8 cellular contexts compared by ENCODE assay signal in genomic region chr11:77411238-77411637, GRCh38.
DNase-seq lines count a peak whose midpoint lies in the region; ATAC-seq and TF ChIP-seq lines count a peak whose summit lies in the region.

No MANE protein-coding gene starts in this region.

- H3K4me2 ChIP-seq in GM23338 = peak overlapping the region; percentile 93

- peak overlapping the region; percentile 69; the same call in 1 of the 2 replicates for H3K27ac Mint-ChIP-seq in GM23338
- peak overlapping the region; percentile 20 for H3K27ac Mint-ChIP-seq in activated naive CD4-positive, alpha-beta T cell treated with anti-CD3 and anti-CD28 coated beads for 36 hours

- H3K79me2 ChIP-seq in GM23338 (replicated peaks; ENCODE audit: insufficient read depth) = peaks cover 99% of the 10 kb centered on the region

- peaks cover 70% of the 10 kb centered on the region for H3K4me1 Mint-ChIP-seq in GM23338
- H3K4me1 Mint-ChIP-seq in activated naive CD4-positive, alpha-beta T cell treated with anti-CD3 and anti-CD28 coated beads for 36 hours (ENCODE audit: low read depth) = peaks cover 36% of the 10 kb centered on the region

- H3K4me1 ChIP-seq in GM23338 (ENCODE audit: insufficient read depth) = peaks cover 80% of the 10 kb centered on the region
- no peaks in the 10 kb centered on the region for H3K4me1 ChIP-seq in cardiac muscle cell (ENCODE audit: low read depth)
- H3K4me1 ChIP-seq in rectal smooth muscle tissue (ENCODE audit: control insufficient read depth, insufficient read depth, low read length) = peaks cover 9% of the 10 kb centered on the region

- H2AFZ ChIP-seq in GM23338 = no peak overlapping the region

- H3K4me3 ChIP-seq in GM12875 (ENCODE audit: low read depth, low read length) = peak overlapping the region; percentile 66
- H3K4me3 ChIP-seq in GM23338 = peak overlapping the region; percentile 83
- H3K4me3 ChIP-seq in cardiac muscle cell = peak overlapping the region; percentile 24
- H3K4me3 ChIP-seq in rectal smooth muscle tissue (ENCODE audit: low read length) = peak overlapping the region; percentile 65

- peak; percentile 37 for DNase-seq in GM23338 (ENCODE audit: low spot score)
- peak; percentile 16 for DNase-seq in LoVo (ENCODE audit: low spot score)
- DNase-seq in activated naive CD4-positive, alpha-beta T cell treated with anti-CD3 and anti-CD28 coated beads for 36 hours = peak; percentile 35
- DNase-seq in cardiac muscle cell (ENCODE audit: low read depth in 1 of 2, low spot score in 1 of 2) = peak; percentile 9 to 27
- DNase-seq in NCI-H446 treated with DMSO at 0.1 percent for 48 hours (lab: John Stamatoyannopoulos, UW) = no peak
- no peak for DNase-seq in HuH-7 (ENCODE audit: low spot score)

- peaks cover 5% of the 10 kb centered on the region; the same call in 2 of the 3 replicates for H3K36me3 Mint-ChIP-seq in GM23338 (ENCODE audit: low read depth)
- peaks cover 4% of the 10 kb centered on the region for H3K36me3 Mint-ChIP-seq in activated naive CD4-positive, alpha-beta T cell treated with anti-CD3 and anti-CD28 coated beads for 36 hours (ENCODE audit: low read depth)

- peak; percentile 45 for ATAC-seq in GM23338

- H3K27ac ChIP-seq in GM23338 (ENCODE audit: low read depth) = peak overlapping the region; percentile 93
- no peak overlapping the region for H3K27ac ChIP-seq in cardiac muscle cell
- peak overlapping the region; percentile 62 for H3K27ac ChIP-seq in rectal smooth muscle tissue (ENCODE audit: low read depth, low read length)

- H3K4me3 Mint-ChIP-seq in GM23338 = peak overlapping the region; percentile 80
- H3K4me3 Mint-ChIP-seq in activated naive CD4-positive, alpha-beta T cell treated with anti-CD3 and anti-CD28 coated beads for 36 hours = peak overlapping the region; percentile 81

- CTCF ChIA-PET in activated naive CD4-positive, alpha-beta T cell treated with anti-CD3 and anti-CD28 coated beads for 36 hours (lab: Charles Lee) = interaction anchor here (0.6 to 1.8 kb wide), 4 partner anchors 9 to 137 kb away, joined by 3 to 8 read pairs (median 4); no protein-coding TSS in a partner anchor

- intact Hi-C loops in activated naive CD4-positive, alpha-beta T cell treated with anti-CD3 and anti-CD28 coated beads for 36 hours (cut with micrococcal nuclease) = loop anchor here (2.0 kb wide), 2 partner anchors 38 to 62 kb away; no protein-coding TSS in a partner anchor

- no peaks in the 10 kb centered on the region for H3K9me3 ChIP-seq in cardiac muscle cell (ENCODE audit: low read depth)

- H3K27me3 ChIP-seq in GM23338 (ENCODE audit: insufficient read depth) (no peaks in the 10 kb centered on the region), cardiac muscle cell (no peaks in the 10 kb centered on the region), rectal smooth muscle tissue (ENCODE audit: control insufficient read depth, insufficient read depth, low read length) (no peaks in the 10 kb centered on the region)

- H3K9me2 ChIP-seq in GM23338 (ENCODE audit: insufficient read depth) = no peaks in the 10 kb centered on the region

- H3K36me3 ChIP-seq in GM23338 (ENCODE audit: insufficient read depth) (no peaks in the 10 kb centered on the region), cardiac muscle cell (no peaks in the 10 kb centered on the region), rectal smooth muscle tissue (ENCODE audit: control insufficient read depth, insufficient read depth, low read length) (no peaks in the 10 kb centered on the region)

- 0 out of 2 replicates have a peak, but pooled peaks cover 6% of the 10 kb centered on the region for H3F3A ChIP-seq in GM23338 (replicated peaks; ENCODE audit: low read depth)

- TF ChIP-seq CTCF in GM12875 (IDR thresholded peaks at IDR 0.05; ENCODE audit: borderline replicate concordance, insufficient read depth, low read depth, low read length) = no peak
- no peak for TF ChIP-seq CTCF in GM23338 (conservative IDR thresholded peaks at IDR 0.05; ENCODE audit: low read depth in 2 of 2)
- TF ChIP-seq CTCF in cardiac muscle cell (IDR thresholded peaks at IDR 0.05; ENCODE audit: low read depth, low read length) = no peak

- H3K9me3 Mint-ChIP-seq in GM23338 = no peaks in the 10 kb centered on the region; the same call in 2 of the 3 replicates
- no peaks in the 10 kb centered on the region for H3K9me3 Mint-ChIP-seq in activated naive CD4-positive, alpha-beta T cell treated with anti-CD3 and anti-CD28 coated beads for 36 hours

- H4K20me1 ChIP-seq in GM23338 (replicated peaks; ENCODE audit: insufficient read depth) = peaks cover 29% of the 10 kb centered on the region

- H3K9ac ChIP-seq in rectal smooth muscle tissue (ENCODE audit: low read length) = peak overlapping the region; percentile 56

- H3K27me3 Mint-ChIP-seq in GM23338 (ENCODE audit: insufficient read depth, low read depth, poor library complexity) = peaks cover 3% of the 10 kb centered on the region
- H3K27me3 Mint-ChIP-seq in activated naive CD4-positive, alpha-beta T cell treated with anti-CD3 and anti-CD28 coated beads for 36 hours (ENCODE audit: low read depth) = no peaks in the 10 kb centered on the region

TF ChIP-seq in GM23338, 12 proteins besides CTCF, POLR2A, EP300 and RAD21:
- no peak for TF ChIP-seq POLR2AphosphoS5 (IDR thresholded peaks at IDR 0.05; ENCODE audit: low read depth)
- no peak for TF ChIP-seq ZNF331 (CRISPR knock-in tag; IDR thresholded peaks at IDR 0.05; ENCODE audit: low read depth)
- no peak for TF ChIP-seq ZNF114 (CRISPR knock-in tag; IDR thresholded peaks at IDR 0.05)
- TF ChIP-seq ETS1 (IDR thresholded peaks at IDR 0.05) = no peak
- no peak for TF ChIP-seq EZH2phosphoT487 (IDR thresholded peaks at IDR 0.05; ENCODE audit: unreplicated experiment)
- no peak for TF ChIP-seq REST (IDR thresholded peaks at IDR 0.05; ENCODE audit: unreplicated experiment)

Comparison
In these comparisons a context has a peak if more than half of its experiments do, and no peak if none do; other contexts are left out.
1. H3K4me3 ChIP-seq: peak in every context shown above with its lines; median percentile 83 in GM23338; 66 in GM12875; 65 in rectal smooth muscle tissue; 24 in cardiac muscle cell.
2. DNase-seq: peak in GM23338 (single experiment), LoVo (single experiment), activated naive CD4-positive, alpha-beta T cell treated with anti-CD3 and anti-CD28 coated beads for 36 hours (single experiment) and cardiac muscle cell (2 of 2); none in NCI-H446 treated with DMSO at 0.1 percent for 48 hours (single experiment) and HuH-7 (single experiment).